Comparison of ENCODE assay signal across 5 cellular contexts in the genomic region with DNA sequence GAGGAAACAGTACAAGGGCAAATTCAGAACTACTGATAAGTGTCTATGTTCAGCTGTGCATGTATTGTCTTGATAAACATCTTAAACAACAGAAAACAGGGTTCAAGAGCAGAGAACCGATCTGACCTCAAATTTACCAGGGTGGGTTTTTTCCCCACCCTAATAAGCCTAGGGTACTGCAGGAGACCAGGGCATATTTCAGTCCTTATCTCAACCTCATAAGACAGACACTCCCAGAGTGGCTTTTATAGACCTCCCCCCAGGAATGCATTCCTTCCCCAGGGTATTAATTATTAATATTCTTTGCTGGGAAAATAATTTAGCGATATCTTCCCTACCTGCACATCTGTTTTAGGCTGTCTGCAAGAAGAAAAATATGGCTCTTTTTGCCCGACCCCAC.
DNase-seq lines count a peak whose midpoint lies in the region; ATAC-seq, FAIRE-seq and TF ChIP-seq lines count a peak whose summit lies in the region.
"Not testable (repeated sequence)": the region's sequence is repeated elsewhere in the genome, so short reads cannot be mapped to it uniquely, and the experiment has no call there.

No MANE protein-coding gene starts in this region.

- H3K27ac Mint-ChIP-seq in endothelial cell (ENCODE audit: unreplicated experiment): not testable (repeated sequence)
- peak overlapping the region in 2 of 3 experiments; percentile 15 to 24 for H3K27ac Mint-ChIP-seq in nephron
- peak overlapping the region; percentile 47 for H3K27ac Mint-ChIP-seq in stimulated activated memory B cell treated with anti-CD40 and anti-IgM and Interleukin-4, amounts not matched to agents 10 μg/mL and 1 μg/mL and 100 μg/mL, for 72 hours

- H3K36me3 Mint-ChIP-seq in endothelial cell (ENCODE audit: low read depth, unreplicated experiment) (peaks cover 56% of the 10 kb centered on the region), nephron (ENCODE audit: low read depth) (peaks cover 49% of the 10 kb centered on the region)
- peaks cover 54% of the 10 kb centered on the region for H3K36me3 Mint-ChIP-seq in stimulated activated memory B cell treated with anti-CD40 and anti-IgM and Interleukin-4, amounts not matched to agents 10 μg/mL and 1 μg/mL and 100 μg/mL, for 72 hours

- H3K27ac ChIP-seq in HEK293 (ENCODE audit: extremely low read depth, low read depth, low read length): not testable (repeated sequence)
- H3K27ac ChIP-seq in HepG2 (ENCODE audit: extremely low read length, insufficient read depth, low read length): peak overlapping the region; percentile 13

- CTCF ChIA-PET in HEK293 (lab: Yijun Ruan, JAX): interaction anchor here (0.6 to 0.7 kb wide), 2 partner anchors 159 to 735 kb away, joined by 3 read pairs; no protein-coding TSS in a partner anchor
- CTCF ChIA-PET in HepG2 (lab: Yijun Ruan, JAX; ENCODE audit: low intra/inter-chr PET ratio, low total read pairs): not testable (repeated sequence)

- not testable (repeated sequence) for H3K4me1 ChIP-seq in HEK293 (ENCODE audit: control insufficient read depth, insufficient read depth, low read length)
- H3K4me1 ChIP-seq in HepG2 (ENCODE audit: insufficient read depth, low read length): peaks cover 71% of the 10 kb centered on the region

- DNase-seq in endothelial cell (ENCODE audit: low spot score); HepG2 (ENCODE audit: low spot score): not testable (repeated sequence)

- H3K4me3 Mint-ChIP-seq in endothelial cell (ENCODE audit: unreplicated experiment): peak overlapping the region; percentile 85
- H3K4me3 Mint-ChIP-seq in nephron; stimulated activated memory B cell treated with anti-CD40 and anti-IgM and Interleukin-4, amounts not matched to agents 10 μg/mL and 1 μg/mL and 100 μg/mL, for 72 hours: not testable (repeated sequence)

- not testable (repeated sequence) for H3K27me3 Mint-ChIP-seq in endothelial cell (ENCODE audit: unreplicated experiment); nephron (ENCODE audit: low read depth); stimulated activated memory B cell treated with anti-CD40 and anti-IgM and Interleukin-4, amounts not matched to agents 10 μg/mL and 1 μg/mL and 100 μg/mL, for 72 hours

- peaks cover 14% of the 10 kb centered on the region for H3K9me3 Mint-ChIP-seq in endothelial cell (ENCODE audit: unreplicated experiment)
- H3K9me3 Mint-ChIP-seq in nephron: peaks cover 33% of the 10 kb centered on the region
- peaks cover 10% of the 10 kb centered on the region for H3K9me3 Mint-ChIP-seq in stimulated activated memory B cell treated with anti-CD40 and anti-IgM and Interleukin-4, amounts not matched to agents 10 μg/mL and 1 μg/mL and 100 μg/mL, for 72 hours

- H3K4me1 Mint-ChIP-seq in endothelial cell (ENCODE audit: unreplicated experiment): not testable (repeated sequence)
- H3K4me1 Mint-ChIP-seq in nephron: peaks cover 33% of the 10 kb centered on the region
- peaks cover 34% of the 10 kb centered on the region for H3K4me1 Mint-ChIP-seq in stimulated activated memory B cell treated with anti-CD40 and anti-IgM and Interleukin-4, amounts not matched to agents 10 μg/mL and 1 μg/mL and 100 μg/mL, for 72 hours

- not testable (repeated sequence) for H3K9ac ChIP-seq in HepG2 (ENCODE audit: insufficient read depth, low read depth, low read length)

- not testable (repeated sequence) for TF ChIP-seq CTCF in HEK293 (tag by site-specific recombination; IDR thresholded peaks at IDR 0.05); endothelial cell (IDR thresholded peaks at IDR 0.05; ENCODE audit: unreplicated experiment); HepG2 (CRISPR knock-in tag; IDR thresholded peaks at IDR 0.05); nephron (IDR thresholded peaks at IDR 0.05; ENCODE audit: unreplicated experiment in 3 of 3)

- not testable (repeated sequence) for H2AFZ ChIP-seq in HepG2 (ENCODE audit: low read length)

- 94% methylated on average over 3 of the region's 3 CpGs for WGBS in HepG2 (ENCODE audit: low lambda C conversion rate)

- intact Hi-C loops in HepG2 (cut with micrococcal nuclease; ENCODE audit: unreplicated experiment): loop anchor here (5.0 to 10.0 kb wide), 2 partner anchors 46 to 774 kb away; partner anchors contain the start of gene JUN

- not testable (repeated sequence) for TF ChIP-seq POLR2A in HepG2 (IDR thresholded peaks at IDR 0.05; ENCODE audit: insufficient read depth in 1 of 2, low read depth in 2 of 2, low read length in 2 of 2)

- H3K27me3 ChIP-seq in HepG2 (ENCODE audit: control insufficient read depth in 1 of 2, insufficient read depth in 2 of 2, low read length in 2 of 2): not testable (repeated sequence)

- ATAC-seq in HepG2; stimulated activated memory B cell treated with anti-CD40 and anti-IgM and Interleukin-4, amounts not matched to agents 10 μg/mL and 1 μg/mL and 100 μg/mL, for 72 hours: not testable (repeated sequence)

- H3K4me2 ChIP-seq in HepG2 (ENCODE audit: low read depth, low read length): not testable (repeated sequence)

- FAIRE-seq in HepG2 (lab: Jason Lieb, UNC): not testable (repeated sequence)

- in situ Hi-C loops in HepG2 (cut with HindIII; ENCODE audit: extremely low pct_ligation_motif_present, low pct_unique_long_range_greater_than_20kb): loop anchor here (10.0 kb wide), 2 partner anchors 116 to 264 kb away; partner anchors contain the start of gene FGGY

- not testable (repeated sequence) for H3K36me3 ChIP-seq in HEK293 (ENCODE audit: control insufficient read depth in 2 of 2, insufficient read depth in 1 of 2, low read length in 2 of 2); HepG2 (replicated peaks in 1 of 2; ENCODE audit: control insufficient read depth in 1 of 2, insufficient read depth in 2 of 2, low read length in 2 of 2)

- POLR2A ChIA-PET in HEK293 (lab: Yijun Ruan, JAX); HepG2 (lab: Yijun Ruan, JAX): not testable (repeated sequence)

- not testable (repeated sequence) for BruUV-seq in HepG2 (replicated peaks; lab: Mats Ljungman, UMichigan)

- not testable (repeated sequence) for H4K20me1 ChIP-seq in HepG2 (ENCODE audit: insufficient read depth, low read length)

- H3K4me3 ChIP-seq in HEK293 (ENCODE audit: low read depth, low read length); HepG2 (replicated peaks in 1 of 3; ENCODE audit: insufficient read depth in 1 of 3, low read depth in 2 of 3, low read length in 3 of 3): not testable (repeated sequence)

- H3K9me3 ChIP-seq in HEK293 (ENCODE audit: control insufficient read depth, insufficient read depth, low read depth, low read length): not testable (repeated sequence)
- H3K9me3 ChIP-seq in HepG2 (ENCODE audit: low read length): peaks cover 10% of the 10 kb centered on the region; the same call in 1 of the 2 replicates

- TF ChIP-seq EP300 in HepG2 (IDR thresholded peaks at IDR 0.05; ENCODE audit: low read depth in 2 of 2, low read length in 2 of 2); HepG2 (CRISPR knock-in tag; IDR thresholded peaks at IDR 0.05; ENCODE audit: borderline replicate concordance): not testable (repeated sequence)

- TF ChIP-seq RAD21 in HepG2 (CRISPR knock-in tag; IDR thresholded peaks at IDR 0.05): not testable (repeated sequence)

- H3K79me2 ChIP-seq in HepG2 (ENCODE audit: insufficient read depth, low read length): not testable (repeated sequence)

TF ChIP-seq in HEK293, 187 proteins besides CTCF, POLR2A, EP300 and RAD21:
- TF ChIP-seq SETDB1 (IDR thresholded peaks at IDR 0.05; ENCODE audit: insufficient read length, low read length): peak; percentile 91
TF ChIP-seq in HEK293: peak in this region for 1; not testable (repeated sequence) for 186.
